ENCODE assay signal across 1 cellular context in genomic region chr19:51698296-51698695, GRCh38.
TF ChIP-seq lines count a peak whose summit lies in the region.

No MANE protein-coding gene starts in this region.

TF ChIP-seq in IMR-90, 13 proteins besides CTCF, POLR2A, EP300 and RAD21:
- no peak for TF ChIP-seq MXI1 (IDR thresholded peaks at IDR 0.05; ENCODE audit: borderline replicate concordance, low read depth, low read length)
- no peak for TF ChIP-seq RCOR1 (IDR thresholded peaks at IDR 0.05; ENCODE audit: insufficient replicate concordance, low read length)
- TF ChIP-seq BHLHE40 (IDR thresholded peaks at IDR 0.05; ENCODE audit: low read depth, low read length), result no peak
- TF ChIP-seq CHD1 (IDR thresholded peaks at IDR 0.05; ENCODE audit: low read depth, low read length), result no peak
- no peak; the same call in 1 of the 2 replicates for TF ChIP-seq USF2 (IDR thresholded peaks at IDR 0.05; ENCODE audit: low read depth, low read length)
- TF ChIP-seq MAZ (IDR thresholded peaks at IDR 0.05; ENCODE audit: borderline replicate concordance, low read depth, low read length), result no peak
- no peak for TF ChIP-seq MAFK (IDR thresholded peaks at IDR 0.05; ENCODE audit: low read depth, low read length)
- TF ChIP-seq FOS (IDR thresholded peaks at IDR 0.05; ENCODE audit: low read depth, low read length), result no peak
- no peak for TF ChIP-seq CEBPB (IDR thresholded peaks at IDR 0.05; ENCODE audit: low read depth, low read length)
- TF ChIP-seq NFE2L2 (IDR thresholded peaks at IDR 0.05; ENCODE audit: low read depth, low read length), result no peak
- TF ChIP-seq RFX5 (IDR thresholded peaks at IDR 0.05; ENCODE audit: low read depth, low read length), result no peak
- no peak for TF ChIP-seq SMC3 (IDR thresholded peaks at IDR 0.05; ENCODE audit: low read depth, low read length)
- TF ChIP-seq ELK1 (IDR thresholded peaks at IDR 0.05; ENCODE audit: borderline replicate concordance, low read depth, low read length), result no peak
TF ChIP-seq in IMR-90: peak in this region for 0.
